Comparison of ENCODE assay signal across 27 cellular contexts in the genomic region with DNA sequence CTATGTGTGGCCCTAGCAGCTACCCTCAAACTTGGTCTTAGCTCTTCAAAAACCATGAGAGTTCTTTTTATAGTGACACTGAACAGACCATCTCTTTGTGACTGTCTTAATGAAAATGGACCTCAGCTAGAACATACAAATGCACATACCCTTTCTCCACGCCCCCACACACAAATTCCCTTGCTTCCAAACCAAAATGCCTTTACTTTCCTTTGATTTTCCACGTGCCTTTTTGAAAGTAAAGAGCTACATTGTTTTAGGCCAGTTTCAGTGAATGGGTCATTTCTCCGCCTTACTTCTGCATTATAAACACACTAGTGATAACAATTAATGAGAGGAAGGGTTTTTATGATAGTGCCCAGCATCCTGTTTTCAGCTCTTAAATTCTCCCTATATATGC.
"Had no signal": no experiment of that assay in that cellular context is flagged by ENCODE, and none has a peak within 500 bp of the region (broad histone marks: within the 10 kb centered on the region; RNA-seq: fewer than 3 reads in every experiment).

No MANE protein-coding gene starts in this region.

- H3K9me3 ChIP-seq: ovary, testis, thyroid gland, upper lobe of left lung had no signal

- ATAC-seq: left colon; natural killer cell; right cardiac atrium; sciatic nerve; stimulated activated naive B cell treated with anti-CD40 and anti-IgM and Interleukin-4, amounts not matched to agents 10 μg/mL and 1 μg/mL and 100 μg/mL, for 72 hours; stimulated activated naive CD8-positive, alpha-beta T cell treated with anti-CD3 and anti-CD28 coated beads, Interleukin-15, Interleukin-2, amounts not matched to agents 100 U/mL and 50 U/mL, for 24 hours had no signal

- H3K4me1 Mint-ChIP-seq: immature natural killer cell; naive B cell; natural killer cell; stimulated activated naive B cell treated with anti-CD40 and anti-IgM and Interleukin-4, amounts not matched to agents 10 μg/mL and 1 μg/mL and 100 μg/mL, for 72 hours had no signal

- H3K4me3 Mint-ChIP-seq: immature natural killer cell; mesothelial cell of epicardium; naive B cell; natural killer cell; stimulated activated naive B cell treated with anti-CD40 and anti-IgM and Interleukin-4, amounts not matched to agents 10 μg/mL and 1 μg/mL and 100 μg/mL, for 72 hours had no signal

- H3K36me3 Mint-ChIP-seq: immature natural killer cell; naive B cell; natural killer cell; stimulated activated naive B cell treated with anti-CD40 and anti-IgM and Interleukin-4, amounts not matched to agents 10 μg/mL and 1 μg/mL and 100 μg/mL, for 72 hours had no signal

- H3K36me3 ChIP-seq: left ventricle myocardium inferior, ovary, stomach, thyroid gland, transverse colon, upper lobe of left lung, vagina had no signal

- H3K9me3 Mint-ChIP-seq: natural killer cell had no signal

- H3K27ac ChIP-seq: left ventricle myocardium inferior, ovary, skin epidermis, stomach, testis, thyroid gland, transverse colon, upper lobe of left lung, vagina had no signal

- H3K27me3 Mint-ChIP-seq: naive B cell; stimulated activated naive B cell treated with anti-CD40 and anti-IgM and Interleukin-4, amounts not matched to agents 10 μg/mL and 1 μg/mL and 100 μg/mL, for 72 hours had no signal

- H3K4me3 ChIP-seq: left ventricle myocardium inferior, lung, ovary, skin epidermis, stomach, testis, thyroid gland, transverse colon, upper lobe of left lung, vagina had no signal

- DNase-seq: hypothalamus; immature natural killer cell; kidney; left colon; left ventricle myocardium inferior; mesendoderm; naive B cell; natural killer cell; ovary; right cardiac atrium; stimulated activated CD4-positive, alpha-beta T cell treated with anti-CD3 and anti-CD28 coated beads, Interleukin-12 subunit alpha, Interleukin-12 subunit beta, amount 100 ng/mL, for 4 hours; stimulated activated CD4-positive, alpha-beta T cell treated with anti-CD3 and anti-CD28 coated beads, Interleukin-15, amount 100 ng/mL, for 24 hours; stimulated activated CD4-positive, alpha-beta T cell treated with anti-CD3 and anti-CD28 coated beads, Interleukin-2, amount 100 ng/mL, for 24 hours; stimulated activated CD4-positive, alpha-beta T cell treated with anti-CD3 and anti-CD28 coated beads, Interleukin-4, amount 100 ng/mL, for 1 hour; stimulated activated naive B cell treated with anti-CD40 and anti-IgM and Interleukin-4, amounts not matched to agents 10 μg/mL and 1 μg/mL and 100 μg/mL, for 72 hours; stimulated activated naive CD8-positive, alpha-beta T cell treated with anti-CD3 and anti-CD28 coated beads, Interleukin-15, Interleukin-2, amounts not matched to agents 100 U/mL and 50 U/mL, for 24 hours; stomach; testis; thyroid gland; transverse colon; upper lobe of left lung had no signal

- H3K27me3 ChIP-seq: ovary, stomach, testis, thyroid gland, transverse colon, upper lobe of left lung, vagina had no signal

- H3K27ac Mint-ChIP-seq: immature natural killer cell; mesothelial cell of epicardium; natural killer cell; progenitor cell of endocrine pancreas; stimulated activated naive B cell treated with anti-CD40 and anti-IgM and Interleukin-4, amounts not matched to agents 10 μg/mL and 1 μg/mL and 100 μg/mL, for 72 hours had no signal

- H3K4me1 ChIP-seq: stomach, testis, vagina had no signal
